11 cellular contexts compared by ENCODE assay signal in the genomic region with DNA sequence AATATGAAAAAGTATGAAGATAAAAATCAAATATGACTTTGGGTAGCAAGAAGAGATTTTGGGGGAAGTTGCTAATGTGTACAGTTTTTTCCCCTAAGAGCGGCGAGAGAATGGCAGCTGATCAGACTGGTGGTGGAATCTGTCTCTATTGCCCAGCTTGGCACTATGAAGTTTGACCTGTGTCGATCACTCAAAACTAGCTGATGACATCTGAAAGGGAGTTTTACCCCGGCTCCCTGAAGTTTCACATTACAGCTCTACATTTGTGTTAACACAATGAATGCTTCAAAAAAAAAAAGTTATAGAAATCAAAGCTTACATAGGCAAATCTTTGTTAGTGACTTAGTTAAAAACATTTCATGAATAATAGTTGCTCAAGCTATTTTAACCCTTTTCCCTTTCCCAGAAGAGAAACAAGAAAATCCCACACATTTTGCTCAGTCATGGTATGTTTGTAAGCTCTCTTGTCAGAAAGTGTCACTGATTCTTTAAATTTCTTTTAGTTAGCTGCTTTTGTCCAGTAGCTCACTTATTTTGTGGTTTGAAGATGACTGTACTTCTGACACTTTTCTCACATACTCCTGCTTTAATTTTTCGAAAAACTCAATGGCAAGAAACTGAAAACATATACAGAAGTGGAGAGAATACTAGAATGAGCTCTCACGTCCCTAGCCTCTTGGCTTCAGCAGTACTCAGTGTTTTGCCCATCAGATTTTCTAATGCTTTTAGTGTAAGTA. TPM values are rescaled to one million over a fixed set of nuclear protein-coding genes. Genes with fewer than 3 reads are reported as not detected.
DNase-seq lines count a peak whose midpoint lies in the region; ATAC-seq and TF ChIP-seq lines count a peak whose summit lies in the region.
"Had no signal": no experiment of that assay in that cellular context is flagged by ENCODE, and none has a peak within 500 bp of the region (broad histone marks: within the 10 kb centered on the region; RNA-seq: fewer than 3 reads in every experiment).

No MANE protein-coding gene starts in this region.

- TF ChIP-seq POLR2A in GM18505 (IDR thresholded peaks at IDR 0.05; ENCODE audit: borderline replicate concordance, extremely low read depth, insufficient read depth, insufficient read length) = no peak

- no peaks in the 10 kb centered on the region for H3K9me3 ChIP-seq in fibroblast of lung (ENCODE audit: control insufficient read depth, insufficient read depth, low read depth, low read length)
- H3K9me3 ChIP-seq: body of pancreas had no signal

- H3K27ac ChIP-seq in fibroblast of lung (ENCODE audit: insufficient read depth, low read length) = peak overlapping the region; percentile 60
- H3K27ac ChIP-seq: body of pancreas, PC-9 had no signal

- no peak overlapping the region for H3K9ac ChIP-seq in fibroblast of lung (ENCODE audit: insufficient read depth, low read length)

- no peak for TF ChIP-seq CTCF in AG04449 (IDR thresholded peaks at IDR 0.05; ENCODE audit: insufficient read depth, low read length, missing control alignments)
- TF ChIP-seq CTCF in fibroblast of lung (conservative IDR thresholded peaks at IDR 0.05 in 1 of 2, IDR thresholded peaks at IDR 0.05 in 1 of 2; ENCODE audit: low read depth in 1 of 2, low read length in 2 of 2) = no peak

- no peaks in the 10 kb centered on the region for H3K36me3 ChIP-seq in fibroblast of lung (ENCODE audit: control insufficient read depth, insufficient read depth, low read length)

- H2AFZ ChIP-seq in fibroblast of lung (ENCODE audit: low read length) = no peak overlapping the region
- H2AFZ ChIP-seq: PC-9 had no signal

- ATAC-seq in GM19351 (IDR thresholded peaks at IDR 0.05; ENCODE audit: unreplicated experiment) (peak; percentile 63), HG03439 (IDR thresholded peaks at IDR 0.05; ENCODE audit: unreplicated experiment) (peak; percentile 55), HG03565 (IDR thresholded peaks at IDR 0.05; ENCODE audit: unreplicated experiment) (no peak), GM18505 (IDR thresholded peaks at IDR 0.05; ENCODE audit: unreplicated experiment) (no peak)
- ATAC-seq: body of pancreas had no signal

- DNase-seq in AG04449 (ENCODE audit: low read depth, low spot score) (peak; percentile 16), fibroblast of lung (ENCODE audit: low read depth in 2 of 2) (peak; percentile 63 to 66), OCI-M2 (lab: John Stamatoyannopoulos, UW; ENCODE audit: unreplicated experiment) (no peak), T1000 (lab: John Stamatoyannopoulos, UW) (no peak)
- DNase-seq: body of pancreas, left ventricle myocardium superior, PC-9 had no signal

- CTCF ChIA-PET in AG04449 (lab: Yijun Ruan, JAX) = interaction anchor here (0.7 to 1.1 kb wide), 3 partner anchors 9 to 17 kb away, joined by 3 to 4 read pairs (median 4); no protein-coding TSS in a partner anchor

- peaks cover 96% of the 10 kb centered on the region for H3K79me2 ChIP-seq in fibroblast of lung (ENCODE audit: control insufficient read depth, insufficient read depth, low read length)

- peaks cover 18% of the 10 kb centered on the region for H3K4me1 ChIP-seq in fibroblast of lung (ENCODE audit: control insufficient read depth, extremely low read depth, insufficient read depth, low read length)

- H4K20me1 ChIP-seq in fibroblast of lung (ENCODE audit: control insufficient read depth, extremely low read depth, insufficient read depth, low read length) = no peaks in the 10 kb centered on the region

- no peaks in the 10 kb centered on the region for H3K27me3 ChIP-seq in fibroblast of lung (ENCODE audit: control insufficient read depth, insufficient read depth, low read length)
- H3K27me3 ChIP-seq: body of pancreas had no signal

- H3K4me2 ChIP-seq in fibroblast of lung (ENCODE audit: extremely low read depth, insufficient read depth, low read length) = peak overlapping the region; percentile 77
- H3K4me2 ChIP-seq: PC-9 had no signal

- H3K4me3 ChIP-seq in AG04449 (ENCODE audit: low read depth, low read length) = no peak overlapping the region
- H3K4me3 ChIP-seq in fibroblast of lung (replicated peaks in 1 of 4; ENCODE audit: control extremely low read depth in 1 of 4, insufficient read depth in 1 of 4, low read depth in 3 of 4, low read length in 4 of 4) = peak overlapping the region in 2 of 4 experiments; percentile 16 to 35
- H3K4me3 ChIP-seq: body of pancreas, PC-9 had no signal

- POLR2A ChIA-PET in AG04449 (lab: Yijun Ruan, JAX) = interaction anchor here (0.6 to 1.2 kb wide), 2 partner anchors 10 to 34 kb away, joined by 3 read pairs; no protein-coding TSS in a partner anchor

RNA-seq across cellular contexts. Expression of gene DYRK1A, which starts 41.3 kb away (rescaled TPM):
- total RNA-seq in fibroblast of lung = 57.5 and 64.1 TPM in 2 replicates
- 44.6 and 45.9 TPM in 2 replicates for polyA plus RNA-seq in fibroblast of lung
- 16.6 and 22.0 TPM in 2 replicates for polyA plus RNA-seq in fibroblast of lung (2012)
- polyA minus RNA-seq in fibroblast of lung (ENCODE audit: low replicate concordance) = 83.1 and 171 TPM in 2 replicates

Comparison
In these comparisons a context has a peak if more than half of its experiments do, and no peak if none do; other contexts are left out.
1. DNase-seq: peak in AG04449 (single experiment) and fibroblast of lung (2 of 2); none in OCI-M2 (single experiment) and T1000 (single experiment).
2. ATAC-seq: peak in GM19351 (single experiment) and HG03439 (single experiment); none in HG03565 (single experiment) and GM18505 (single experiment).